Comparison of ENCODE assay signal across 16 cellular contexts in the genomic region with DNA sequence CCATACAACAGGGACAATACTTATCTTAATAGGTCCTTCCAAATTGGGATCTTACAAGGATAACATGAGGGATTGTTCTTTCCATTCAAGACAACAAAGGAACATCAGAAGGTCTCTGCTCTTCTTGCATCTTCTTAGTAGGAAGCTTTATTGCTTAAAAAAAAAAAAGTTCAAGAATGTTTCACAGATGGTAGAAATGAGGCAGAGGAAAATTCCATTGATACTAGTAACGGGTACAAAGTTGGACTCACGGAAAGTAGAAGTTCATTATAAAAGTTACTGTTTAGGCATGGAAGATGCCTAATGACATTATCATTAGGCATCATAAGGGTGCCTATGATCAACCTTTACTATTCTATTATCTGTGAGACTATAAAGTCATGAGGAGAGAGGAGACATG.
A peak's percentile ranks its signal among the peaks of the same experiment; 100 is the strongest.
DNase-seq lines count a peak whose midpoint lies in the region; ATAC-seq and TF ChIP-seq lines count a peak whose summit lies in the region.
"Had no signal": no experiment of that assay in that cellular context is flagged by ENCODE, and none has a peak within 500 bp of the region (broad histone marks: within the 10 kb centered on the region; RNA-seq: fewer than 3 reads in every experiment).

No MANE protein-coding gene starts in this region.

- WGBS in right cardiac atrium: 85% methylated on average over 2 of the region's 2 CpGs
- WGBS in prostate gland: 81% methylated on average over 2 of the region's 2 CpGs

- no peak for ATAC-seq in right cardiac atrium
- ATAC-seq: A549 had no signal

- H3K36me3 ChIP-seq in left ventricle myocardium inferior (no peaks in the 10 kb centered on the region), prostate gland (no peaks in the 10 kb centered on the region)
- H3K36me3 ChIP-seq in CD8-positive, alpha-beta memory T cell (ENCODE audit: insufficient read depth, low read length): no peaks in the 10 kb centered on the region

- H3K36me3 Mint-ChIP-seq in CD8-positive, alpha-beta memory T cell: no peaks in the 10 kb centered on the region
- H3K36me3 Mint-ChIP-seq: immature natural killer cell; stimulated activated naive B cell treated with anti-CD40 and anti-IgM and Interleukin-4, amounts not matched to agents 10 μg/mL and 1 μg/mL and 100 μg/mL, for 72 hours had no signal

- H3K27me3 Mint-ChIP-seq in CD8-positive, alpha-beta memory T cell: peaks cover 5 to 9% of the 10 kb centered on the region in 2 donors
- H3K27me3 Mint-ChIP-seq: dendritic cell treated with granulocyte-macrophage colony-stimulating factor and Interleukin-4, amounts not matched to agents 40 ng/mL and 50 ng/mL, for 4 days; stimulated activated naive B cell treated with anti-CD40 and anti-IgM and Interleukin-4, amounts not matched to agents 10 μg/mL and 1 μg/mL and 100 μg/mL, for 72 hours had no signal

- H3K4me3 Mint-ChIP-seq in CD8-positive, alpha-beta memory T cell: no peak overlapping the region
- H3K4me3 Mint-ChIP-seq: dendritic cell treated with granulocyte-macrophage colony-stimulating factor and Interleukin-4, amounts not matched to agents 40 ng/mL and 50 ng/mL, for 4 days; immature natural killer cell; stimulated activated naive B cell treated with anti-CD40 and anti-IgM and Interleukin-4, amounts not matched to agents 10 μg/mL and 1 μg/mL and 100 μg/mL, for 72 hours had no signal

- H3K4me1 ChIP-seq in left ventricle myocardium inferior (peaks cover 23% of the 10 kb centered on the region), right cardiac atrium (ENCODE audit: control insufficient read depth, insufficient read depth, low read length) (peaks cover 6% of the 10 kb centered on the region), prostate gland (replicated peaks) (no peaks in the 10 kb centered on the region)
- peaks cover 7% of the 10 kb centered on the region for H3K4me1 ChIP-seq in CD8-positive, alpha-beta memory T cell (ENCODE audit: insufficient read depth, low read length)

- peak overlapping the region in 2 of 8 donors; percentile 5 to 79 for H3K27ac Mint-ChIP-seq in CD8-positive, alpha-beta memory T cell
- H3K27ac Mint-ChIP-seq: activated naive CD8-positive, alpha-beta T cell treated with anti-CD3 and anti-CD28 coated beads, Interleukin-2, amount 10 ng/mL, durations not matched to agents 7 days and 5 days; dendritic cell treated with granulocyte-macrophage colony-stimulating factor and Interleukin-4, amounts not matched to agents 40 ng/mL and 50 ng/mL, for 4 days; progenitor cell of endocrine pancreas; stimulated activated naive B cell treated with anti-CD40 and anti-IgM and Interleukin-4, amounts not matched to agents 10 μg/mL and 1 μg/mL and 100 μg/mL, for 72 hours had no signal

- H3K9me3 ChIP-seq in left ventricle myocardium inferior (replicated peaks) (no peaks in the 10 kb centered on the region), right cardiac atrium (ENCODE audit: control insufficient read depth, low read length) (no peaks in the 10 kb centered on the region), prostate gland (no peaks in the 10 kb centered on the region)
- no peaks in the 10 kb centered on the region for H3K9me3 ChIP-seq in CD8-positive, alpha-beta memory T cell (ENCODE audit: low read length)
- H3K9me3 ChIP-seq: A549 had no signal

- intact Hi-C loops in left ventricle myocardium inferior (cut with micrococcal nuclease) (no loop called here), right cardiac atrium (cut with DNase I) (loop anchor here in 1 of 4 donors (10.0 kb wide), 1 partner anchor 89 kb away; no protein-coding TSS in a partner anchor), dorsolateral prefrontal cortex (cut with DNase I) (no loop called here), prostate gland (cut with DNase I) (loop anchor here (5.0 to 10.0 kb wide), 2 partner anchors 57 to 289 kb away; no protein-coding TSS in a partner anchor)

- no peaks in the 10 kb centered on the region for H3K9me3 Mint-ChIP-seq in CD8-positive, alpha-beta memory T cell
- H3K9me3 Mint-ChIP-seq: activated naive CD8-positive, alpha-beta T cell treated with anti-CD3 and anti-CD28 coated beads, Interleukin-2, amount 10 ng/mL, durations not matched to agents 7 days and 5 days; dendritic cell treated with granulocyte-macrophage colony-stimulating factor and Interleukin-4, amounts not matched to agents 40 ng/mL and 50 ng/mL, for 4 days; immature natural killer cell; stimulated activated naive B cell treated with anti-CD40 and anti-IgM and Interleukin-4, amounts not matched to agents 10 μg/mL and 1 μg/mL and 100 μg/mL, for 72 hours had no signal

- peaks cover 14 to 33% (median 19%) of the 10 kb centered on the region in 3 donors for H3K4me1 Mint-ChIP-seq in CD8-positive, alpha-beta memory T cell

- TF ChIP-seq POLR2A in prostate gland (IDR thresholded peaks at IDR 0.05): no peak

- POLR2A ChIA-PET in CD8-positive, alpha-beta memory T cell (lab: Charles Lee): no interaction called here

- H3K27ac ChIP-seq in left ventricle myocardium inferior (replicated peaks) (peak overlapping the region; percentile 88), right cardiac atrium (ENCODE audit: low read length) (no peak overlapping the region), dorsolateral prefrontal cortex (peak overlapping the region in 55 of 59 donors; percentile 14 to 89 (median 66)), prostate gland (peak overlapping the region; percentile 69 to 74)
- no peak overlapping the region for H3K27ac ChIP-seq in CD8-positive, alpha-beta memory T cell (ENCODE audit: low read depth, low read length)
- H3K27ac ChIP-seq: A549 had no signal

- no peaks in the 10 kb centered on the region for H3K27me3 ChIP-seq in left ventricle myocardium inferior (ENCODE audit: low read depth)
- no peaks in the 10 kb centered on the region for H3K27me3 ChIP-seq in right cardiac atrium (ENCODE audit: control insufficient read depth, insufficient read depth)
- no peaks in the 10 kb centered on the region for H3K27me3 ChIP-seq in dorsolateral prefrontal cortex
- H3K27me3 ChIP-seq in prostate gland (replicated peaks; ENCODE audit: insufficient read depth): no peaks in the 10 kb centered on the region
- H3K27me3 ChIP-seq in CD8-positive, alpha-beta memory T cell (ENCODE audit: insufficient read depth, low read length, poor library complexity, severe bottlenecking): no peaks in the 10 kb centered on the region

- DNase-seq in left ventricle myocardium inferior (no peak), right cardiac atrium (no peak), dorsolateral prefrontal cortex (no peak), prostate gland (ENCODE audit: low spot score) (no peak), 8988T (no peak), ureter (ENCODE audit: low spot score) (no peak), T1000 (lab: John Stamatoyannopoulos, UW) (no peak)
- DNase-seq in CD8-positive, alpha-beta memory T cell: no peak
- DNase-seq: activated naive CD8-positive, alpha-beta T cell treated with anti-CD3 and anti-CD28 coated beads, Interleukin-2, amount 10 ng/mL, durations not matched to agents 7 days and 5 days; immature natural killer cell; NCI-H1048; stimulated activated CD4-positive, alpha-beta T cell treated with anti-CD3 and anti-CD28 coated beads, Interleukin-4, amount 100 ng/mL, for 24 hours; stimulated activated naive B cell treated with anti-CD40 and anti-IgM and Interleukin-4, amounts not matched to agents 10 μg/mL and 1 μg/mL and 100 μg/mL, for 72 hours had no signal

- TF ChIP-seq CTCF in left ventricle myocardium inferior (IDR thresholded peaks at IDR 0.05; ENCODE audit: borderline replicate concordance) (no peak), dorsolateral prefrontal cortex (IDR thresholded peaks at IDR 0.05 in 54 of 56, conservative IDR thresholded peaks at IDR 0.05 in 2 of 56; ENCODE audit: low read depth in 1 of 56, partially characterized antibody in 56 of 56) (no peak), prostate gland (IDR thresholded peaks at IDR 0.05) (no peak)

- CTCF ChIA-PET in CD8-positive, alpha-beta memory T cell (lab: Charles Lee): interaction anchor here (1.2 kb wide), 1 partner anchor 93 kb away, joined by 3 read pairs; no protein-coding TSS in a partner anchor

- H3K4me3 ChIP-seq in left ventricle myocardium inferior (no peak overlapping the region), right cardiac atrium (ENCODE audit: low read length) (no peak overlapping the region), dorsolateral prefrontal cortex (no peak overlapping the region), prostate gland (no peak overlapping the region)
- H3K4me3 ChIP-seq in CD8-positive, alpha-beta memory T cell (ENCODE audit: low read length): no peak overlapping the region
- H3K4me3 ChIP-seq: A549 had no signal

Comparison
In these comparisons a context has a peak if more than half of its experiments do, and no peak if none do; other contexts are left out.
1. H3K27ac ChIP-seq: peak in left ventricle myocardium inferior (single experiment), dorsolateral prefrontal cortex (55 of 59) and prostate gland (2 of 2); none in right cardiac atrium (single experiment) and CD8-positive, alpha-beta memory T cell (single experiment).